In the genomic region with DNA sequence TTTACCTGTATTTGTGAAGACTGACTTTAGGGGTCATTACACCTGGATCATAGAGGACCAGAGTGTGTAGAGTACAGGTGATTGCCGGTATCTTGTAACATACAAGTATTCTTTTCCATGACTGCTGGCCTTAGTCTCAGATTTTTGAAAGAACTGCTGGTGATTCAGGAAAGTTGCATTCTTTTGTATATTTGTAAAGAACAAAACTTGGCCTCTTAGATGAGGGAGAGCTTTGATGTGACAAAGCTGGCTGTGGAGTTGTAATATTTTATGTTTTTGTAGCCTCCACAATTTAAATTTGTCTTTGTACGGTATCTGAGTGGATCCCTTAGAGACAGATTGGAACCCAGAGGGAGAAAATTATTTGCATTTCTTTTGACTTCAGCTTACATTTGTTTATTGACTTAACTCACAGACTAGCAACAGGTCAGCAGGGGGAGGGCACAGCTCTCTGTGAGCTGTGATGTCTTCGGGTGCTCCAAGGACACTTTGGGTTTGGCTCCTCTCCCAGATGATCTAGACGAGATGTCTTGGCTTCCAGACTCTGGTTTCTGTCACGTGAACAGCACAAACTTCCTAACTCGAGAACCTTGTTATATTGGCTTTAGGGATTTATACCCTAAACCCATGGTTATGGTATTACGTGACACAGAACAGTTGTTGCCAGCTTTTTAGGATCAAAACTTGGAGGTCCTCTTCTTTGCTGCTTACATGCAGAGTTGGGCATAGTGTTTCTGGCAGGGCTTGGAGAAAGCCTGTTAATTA, we compare ENCODE assay signal across 1 cellular context.
TF ChIP-seq lines count a peak whose summit lies in the region.

No MANE protein-coding gene starts in this region.

TF ChIP-seq in HEK293, 187 proteins besides CTCF, POLR2A, EP300 and RAD21 (continued from another document):
- TF ChIP-seq PRDM10 (tag by site-specific recombination; IDR thresholded peaks at IDR 0.05) (0 out of 2 replicates have a peak, but pooled peaks have one; percentile 16), GLI2 (tag by site-specific recombination; IDR thresholded peaks at IDR 0.05; ENCODE audit: borderline replicate concordance, low read depth) (no peak), ZNF514 (tag by site-specific recombination; IDR thresholded peaks at IDR 0.05) (no peak), AEBP2 (tag by site-specific recombination; IDR thresholded peaks at IDR 0.05; ENCODE audit: borderline replicate concordance) (no peak), MYNN (tag by site-specific recombination; IDR thresholded peaks at IDR 0.05; ENCODE audit: borderline replicate concordance) (no peak), ZNF488 (tag by site-specific recombination; IDR thresholded peaks at IDR 0.05) (no peak), ATF2 (tag by site-specific recombination; IDR thresholded peaks at IDR 0.05; ENCODE audit: low read depth) (no peak), ZNF701 (tag by site-specific recombination; IDR thresholded peaks at IDR 0.05) (no peak), ZNF530 (tag by site-specific recombination; IDR thresholded peaks at IDR 0.05; ENCODE audit: low read depth) (no peak), TRIM28 (IDR thresholded peaks at IDR 0.05; ENCODE audit: borderline replicate concordance, low read length) (peak; percentile 59), ZNF223 (tag by site-specific recombination; IDR thresholded peaks at IDR 0.05) (no peak), ZBTB1 (tag by site-specific recombination; IDR thresholded peaks at IDR 0.05) (no peak), ZNF837 (tag by site-specific recombination; IDR thresholded peaks at IDR 0.05) (no peak), SCRT2 (tag by site-specific recombination; IDR thresholded peaks at IDR 0.05) (peak; percentile 98), ZNF561 (tag by site-specific recombination; IDR thresholded peaks at IDR 0.05; ENCODE audit: borderline replicate concordance) (0 out of 2 replicates have a peak, but pooled peaks have one; percentile 35), ZNF777 (tag by site-specific recombination; IDR thresholded peaks at IDR 0.05; ENCODE audit: borderline replicate concordance) (no peak), ZNF157 (tag by site-specific recombination; IDR thresholded peaks at IDR 0.05) (no peak), YY2 (tag by site-specific recombination; IDR thresholded peaks at IDR 0.05) (no peak), ZNF202 (tag by site-specific recombination; IDR thresholded peaks at IDR 0.05; ENCODE audit: borderline replicate concordance) (no peak), SP2 (tag by site-specific recombination; IDR thresholded peaks at IDR 0.05) (no peak)
